Comparison of ENCODE assay signal across 24 cellular contexts in genomic region chr10:224571-224970, GRCh38.
DNase-seq lines count a peak whose midpoint lies in the region; ATAC-seq, FAIRE-seq and TF ChIP-seq lines count a peak whose summit lies in the region.
"Had no signal": no experiment of that assay in that cellular context is flagged by ENCODE, and none has a peak within 500 bp of the region (broad histone marks: within the 10 kb centered on the region; RNA-seq: fewer than 3 reads in every experiment).

No MANE protein-coding gene starts in this region.

- H3K9me3 ChIP-seq in SK-N-SH, result no peaks in the 10 kb centered on the region
- H3K9me3 ChIP-seq in aorta (ENCODE audit: control insufficient read depth, low read length), result no peaks in the 10 kb centered on the region
- H3K9me3 ChIP-seq: breast epithelium, heart left ventricle, left lung, upper lobe of right lung had no signal

- no peaks in the 10 kb centered on the region for H3F3A ChIP-seq in SK-N-SH (replicated peaks; ENCODE audit: insufficient read depth)

- H3K27ac ChIP-seq in SK-N-SH (ENCODE audit: low read depth in 2 of 2, low read length in 1 of 2), result no peak overlapping the region
- no peak overlapping the region for H3K27ac ChIP-seq in aorta (ENCODE audit: low read depth in 1 of 2, low read length in 2 of 2)
- H3K27ac ChIP-seq: breast epithelium, heart left ventricle, left lung, skin epidermis, upper lobe of right lung had no signal

- H3K9me2 ChIP-seq in SK-N-SH, result no peaks in the 10 kb centered on the region

- intact Hi-C loops in aorta (cut with DNase I), result no loop called here

- H3K4me1 ChIP-seq in SK-N-SH (ENCODE audit: control insufficient read depth in 1 of 2, insufficient read depth in 2 of 2, low read depth in 1 of 2, low read length in 1 of 2), result peaks cover 3 to 4% of the 10 kb centered on the region in 2 experiments; a peak in 2 of 4 replicates
- no peaks in the 10 kb centered on the region for H3K4me1 ChIP-seq in aorta (ENCODE audit: control insufficient read depth in 1 of 2, insufficient read depth in 2 of 2, low read length in 2 of 2)
- H3K4me1 ChIP-seq: breast epithelium had no signal

- TF ChIP-seq EP300 in SK-N-SH (IDR thresholded peaks at IDR 0.05; ENCODE audit: borderline replicate concordance in 1 of 2, low read depth in 1 of 2, low read length in 1 of 2), result no peak

- H3K4me2 ChIP-seq in SK-N-SH, result no peak overlapping the region

- POLR2A ChIA-PET in SK-N-SH (lab: Yijun Ruan, JAX), result no interaction called here

- no peak for TF ChIP-seq POLR2A in GM12892 (IDR thresholded peaks at IDR 0.05; ENCODE audit: low read depth, low read length)

- TF ChIP-seq CTCF in SK-N-SH (IDR thresholded peaks at IDR 0.05), result no peak

- H3K27me3 ChIP-seq in SK-N-SH (ENCODE audit: insufficient read depth), result no peaks in the 10 kb centered on the region
- H3K27me3 ChIP-seq in aorta (ENCODE audit: control insufficient read depth in 1 of 2, insufficient read depth in 2 of 2, low read length in 1 of 2), result no peaks in the 10 kb centered on the region
- H3K27me3 ChIP-seq: breast epithelium, heart left ventricle, left lung, upper lobe of right lung had no signal

- peaks cover 0 to 11% of the 10 kb centered on the region in 2 experiments for H3K36me3 ChIP-seq in SK-N-SH (replicated peaks in 1 of 2; ENCODE audit: control insufficient read depth in 1 of 2, insufficient read depth in 2 of 2, low read length in 1 of 2)
- no peaks in the 10 kb centered on the region for H3K36me3 ChIP-seq in aorta (ENCODE audit: control insufficient read depth in 1 of 2, insufficient read depth in 2 of 2, low read length in 1 of 2)
- H3K36me3 ChIP-seq: breast epithelium, left lung, upper lobe of right lung had no signal

- no peak for DNase-seq in GM12892 (ENCODE audit: insufficient read length)
- peak; percentile 2 for DNase-seq in GM19238 (ENCODE audit: insufficient read length, low spot score)
- DNase-seq in NCI-H69 (lab: John Stamatoyannopoulos, UW), result peak; percentile 64
- DNase-seq in SK-N-SH, result no peak
- DNase-seq in stimulated activated naive CD4-positive, alpha-beta T cell (lab: John Stamatoyannopoulos, UW), result no peak
- DNase-seq in aorta, result no peak
- DNase-seq in kidney tubule cell (ENCODE audit: low spot score), result no peak
- DNase-seq: activated CD4-positive, alpha-beta T cell treated with anti-CD3 and anti-CD28 coated beads for 48 hours; activated naive CD4-positive, alpha-beta T cell treated with Interleukin-2 at 50 U/mL for 16 hours; activated T-cell treated with anti-CD3 and anti-CD28 coated beads, Interleukin-2, amount 50 U/mL, for 48 hours; effector CD8-positive, alpha-beta T cell; GOT3; heart left ventricle; left lung; naive thymus-derived CD4-positive, alpha-beta T cell; NCI-H1048; NCI-H2107; NCI-H524 treated with DMSO at 0.1 percent for 48 hours; occipital lobe; upper lobe of right lung had no signal

- no peak overlapping the region for H2AFZ ChIP-seq in SK-N-SH (ENCODE audit: low read depth)

- peaks cover 4% of the 10 kb centered on the region; the same call in 1 of the 2 replicates for H3K79me2 ChIP-seq in SK-N-SH (ENCODE audit: insufficient read depth)

- CTCF ChIA-PET in SK-N-SH (lab: Yijun Ruan, JAX), result no interaction called here

- peak; percentile 57 for FAIRE-seq in GM12892 (lab: Jason Lieb, UNC)
- FAIRE-seq: D721Med had no signal

- H3K4me3 ChIP-seq in SK-N-SH (ENCODE audit: low read depth in 2 of 2, low read length in 1 of 2), result no peak overlapping the region
- H3K4me3 ChIP-seq in aorta (ENCODE audit: low read length in 2 of 2), result no peak overlapping the region
- H3K4me3 ChIP-seq: breast epithelium, heart left ventricle, left lung, skin epidermis, upper lobe of right lung had no signal

- peak; percentile 60 for ATAC-seq in HG03354 (IDR thresholded peaks at IDR 0.05; ENCODE audit: poor library complexity, severe bottlenecking, unreplicated experiment)
- ATAC-seq in aorta (ENCODE audit: low FRiP score), result no peak
- ATAC-seq: heart left ventricle; left lung; naive thymus-derived CD4-positive, alpha-beta T cell; upper lobe of right lung had no signal

- no peak for TF ChIP-seq RAD21 in SK-N-SH (IDR thresholded peaks at IDR 0.05; ENCODE audit: low read length)

- no peaks in the 10 kb centered on the region for H4K20me1 ChIP-seq in SK-N-SH (ENCODE audit: insufficient read depth)

- 89% methylated on average over 3 of the region's 3 CpGs for WGBS in SK-N-SH (ENCODE audit: low lambda C conversion rate)
- WGBS in aorta, 2 donors, result 89 to 93% methylated on average over 3 of the region's 3 CpGs

- no peak overlapping the region for H3K9ac ChIP-seq in SK-N-SH

TF ChIP-seq in SK-N-SH, 30 proteins besides CTCF, POLR2A, EP300 and RAD21:
- TF ChIP-seq SIN3A (IDR thresholded peaks at IDR 0.05; ENCODE audit: borderline replicate concordance, low read depth, low read length) (no peak), JUND (IDR thresholded peaks at IDR 0.05) (no peak), REST (IDR thresholded peaks at IDR 0.05; ENCODE audit: low read depth, low read length) (no peak), FOSL2 (IDR thresholded peaks at IDR 0.05; ENCODE audit: borderline replicate concordance, low read depth) (no peak)
- TF ChIP-seq, protein P1, sequence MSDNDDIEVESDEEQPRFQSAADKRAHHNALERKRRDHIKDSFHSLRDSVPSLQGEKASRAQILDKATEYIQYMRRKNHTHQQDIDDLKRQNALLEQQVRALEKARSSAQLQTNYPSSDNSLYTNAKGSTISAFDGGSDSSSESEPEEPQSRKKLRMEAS (IDR thresholded peaks at IDR 0.05; ENCODE audit: low read depth), result no peak

Comparison
In these comparisons a context has a peak if more than half of its experiments do, and no peak if none do; other contexts are left out.
1. DNase-seq: peak in GM19238 (single experiment) and NCI-H69 (single experiment); none in GM12892 (single experiment), SK-N-SH (single experiment), stimulated activated naive CD4-positive, alpha-beta T cell (0 of 6), aorta (0 of 2) and kidney tubule cell (single experiment).